In genomic region chr1:203080456-203080855, GRCh38 we compare ENCODE assay signal across 22 cellular contexts. TPM values are rescaled to one million over a fixed set of nuclear protein-coding genes. Genes with fewer than 3 reads are reported as not detected.
DNase-seq lines count a peak whose midpoint lies in the region; ATAC-seq and TF ChIP-seq lines count a peak whose summit lies in the region.
"Had no signal": no experiment of that assay in that cellular context is flagged by ENCODE, and none has a peak within 500 bp of the region (broad histone marks: within the 10 kb centered on the region; RNA-seq: fewer than 3 reads in every experiment).

No MANE protein-coding gene starts in this region.

- no peaks in the 10 kb centered on the region for H3K9me3 ChIP-seq in osteoblast (ENCODE audit: low read depth, low read length)
- no peaks in the 10 kb centered on the region for H3K9me3 ChIP-seq in spleen
- H3K9me3 ChIP-seq in esophagus muscularis mucosa = no peaks in the 10 kb centered on the region
- H3K9me3 ChIP-seq: BLaER1 had no signal

- no peaks in the 10 kb centered on the region for H3K36me3 Mint-ChIP-seq in natural killer cell treated with Interleukin-12 subunit alpha and Interleukin-12 subunit beta and Interleukin-15 and Interleukin-18, amount 100 ng/mL, for 72 hours
- no peaks in the 10 kb centered on the region for H3K36me3 Mint-ChIP-seq in natural killer cell
- H3K36me3 Mint-ChIP-seq in WTC11 = no peaks in the 10 kb centered on the region
- H3K36me3 Mint-ChIP-seq: CD4-positive, alpha-beta memory T cell had no signal

- TF ChIP-seq EP300 in esophagus muscularis mucosa (IDR thresholded peaks at IDR 0.05) = no peak

- CTCF ChIA-PET in WTC11 (lab: Charles Lee) = interaction anchor here (1.0 to 8.9 kb wide), 5 partner anchors 32 to 187 kb away, joined by 3 to 123 read pairs (median 4); partner anchors contain the start of gene ADORA1

- no peak overlapping the region for H3K27ac ChIP-seq in osteoblast (ENCODE audit: low read depth, low read length)
- no peak overlapping the region for H3K27ac ChIP-seq in spleen
- no peak overlapping the region for H3K27ac ChIP-seq in esophagus muscularis mucosa (replicated peaks in 1 of 4)
- H3K27ac ChIP-seq: BLaER1, HL-60 had no signal

- TF ChIP-seq POLR2A in spleen (IDR thresholded peaks at IDR 0.05) (no peak), esophagus muscularis mucosa (IDR thresholded peaks at IDR 0.05; ENCODE audit: low read depth) (no peak)

- POLR2A ChIA-PET in WTC11 (lab: Charles Lee) = no interaction called here

- intact Hi-C loops in natural killer cell (cut with micrococcal nuclease) = no loop called here
- intact Hi-C loops in spleen (cut with DNase I; ENCODE audit: low total_unique reads) = no loop called here
- intact Hi-C loops in esophagus muscularis mucosa (cut with DNase I) = no loop called here

- H2AFZ ChIP-seq in osteoblast (ENCODE audit: low read length) = no peak overlapping the region

- no peak overlapping the region for H3K4me3 Mint-ChIP-seq in natural killer cell treated with Interleukin-12 subunit alpha and Interleukin-12 subunit beta and Interleukin-15 and Interleukin-18, amount 100 ng/mL, for 72 hours
- H3K4me3 Mint-ChIP-seq in natural killer cell (no peak overlapping the region), WTC11 (no peak overlapping the region)
- H3K4me3 Mint-ChIP-seq: CD14-positive monocyte; CD4-positive, alpha-beta memory T cell; HFFc6 had no signal

- H3K4me3 ChIP-seq in osteoblast (ENCODE audit: insufficient read depth, low read length) = no peak overlapping the region
- no peak overlapping the region for H3K4me3 ChIP-seq in spleen
- H3K4me3 ChIP-seq in esophagus muscularis mucosa = no peak overlapping the region
- H3K4me3 ChIP-seq: BLaER1 had no signal

- no peaks in the 10 kb centered on the region for H3K79me2 ChIP-seq in osteoblast (ENCODE audit: insufficient read depth, low read length)

- peaks cover 24 to 34% of the 10 kb centered on the region in 2 donors for H3K27me3 Mint-ChIP-seq in natural killer cell treated with Interleukin-12 subunit alpha and Interleukin-12 subunit beta and Interleukin-15 and Interleukin-18, amount 100 ng/mL, for 72 hours
- peaks cover 32 to 45% of the 10 kb centered on the region in 2 donors for H3K27me3 Mint-ChIP-seq in natural killer cell (ENCODE audit: low read depth in 2 of 2)
- H3K27me3 Mint-ChIP-seq in WTC11 (ENCODE audit: low read depth) = peaks cover 10% of the 10 kb centered on the region

- H3K9me3 Mint-ChIP-seq in natural killer cell treated with Interleukin-12 subunit alpha and Interleukin-12 subunit beta and Interleukin-15 and Interleukin-18, amount 100 ng/mL, for 72 hours = no peaks in the 10 kb centered on the region
- H3K9me3 Mint-ChIP-seq in natural killer cell = no peaks in the 10 kb centered on the region
- H3K9me3 Mint-ChIP-seq in WTC11 = no peaks in the 10 kb centered on the region
- H3K9me3 Mint-ChIP-seq: HFFc6 had no signal

- H3K27ac Mint-ChIP-seq in natural killer cell treated with Interleukin-12 subunit alpha and Interleukin-12 subunit beta and Interleukin-15 and Interleukin-18, amount 100 ng/mL, for 72 hours = no peak overlapping the region
- H3K27ac Mint-ChIP-seq in natural killer cell (no peak overlapping the region), WTC11 (no peak overlapping the region)
- H3K27ac Mint-ChIP-seq: CD4-positive, alpha-beta memory T cell; HFFc6 had no signal

- TF ChIP-seq CTCF in natural killer cell (IDR thresholded peaks at IDR 0.05) (no peak), osteoblast (IDR thresholded peaks at IDR 0.05; ENCODE audit: extremely low read depth, low read depth, low read length) (no peak), spleen (IDR thresholded peaks at IDR 0.05 in 8 of 11, conservative IDR thresholded peaks at IDR 0.05 in 3 of 11) (no peak), WTC11 (IDR thresholded peaks at IDR 0.05) (no peak), esophagus muscularis mucosa (IDR thresholded peaks at IDR 0.05) (no peak)

- peaks cover 6 to 8% of the 10 kb centered on the region in 2 donors for H3K4me1 Mint-ChIP-seq in natural killer cell treated with Interleukin-12 subunit alpha and Interleukin-12 subunit beta and Interleukin-15 and Interleukin-18, amount 100 ng/mL, for 72 hours (ENCODE audit: low read depth in 2 of 2)
- H3K4me1 Mint-ChIP-seq in natural killer cell = peaks cover 4 to 6% of the 10 kb centered on the region in 2 donors
- H3K4me1 Mint-ChIP-seq in WTC11 = peaks cover 29% of the 10 kb centered on the region

- no peaks in the 10 kb centered on the region for H4K20me1 ChIP-seq in osteoblast (ENCODE audit: insufficient read depth, low read length)
- H4K20me1 ChIP-seq: BLaER1 had no signal

- no peaks in the 10 kb centered on the region for H3K36me3 ChIP-seq in osteoblast (ENCODE audit: insufficient read depth, low read length)
- H3K36me3 ChIP-seq in spleen = no peaks in the 10 kb centered on the region
- H3K36me3 ChIP-seq in esophagus muscularis mucosa = no peaks in the 10 kb centered on the region

- 78 to 96% (median 85%) methylated on average over 3 to 5 of the region's 5 CpGs for WGBS in spleen, 5 donors
- WGBS in esophagus muscularis mucosa = 87% methylated on average over 5 of the region's 5 CpGs

- H3K4me1 ChIP-seq in osteoblast (ENCODE audit: insufficient read depth, low read length) (no peaks in the 10 kb centered on the region), spleen (peaks cover 8 to 34% (median 16%) of the 10 kb centered on the region in 6 donors), esophagus muscularis mucosa (peaks cover 8 to 10% (median 10%) of the 10 kb centered on the region in 4 donors)

- ATAC-seq in natural killer cell treated with Interleukin-12 subunit alpha and Interleukin-12 subunit beta and Interleukin-15 and Interleukin-18, amount 100 ng/mL, for 72 hours = no peak
- ATAC-seq in natural killer cell = no peak
- ATAC-seq in WTC11 = no peak
- ATAC-seq: HCT116 had no signal

- peaks cover 30% of the 10 kb centered on the region for H3K27me3 ChIP-seq in osteoblast (ENCODE audit: insufficient read depth, low read length)
- peaks cover 0 to 35% (median 7%) of the 10 kb centered on the region in 7 donors for H3K27me3 ChIP-seq in spleen (replicated peaks in 1 of 7)
- H3K27me3 ChIP-seq in esophagus muscularis mucosa = peaks cover 0 to 51% (median 5%) of the 10 kb centered on the region in 4 donors

- no peak overlapping the region for H3K4me2 ChIP-seq in osteoblast (ENCODE audit: insufficient read depth, low read length)
- H3K4me2 ChIP-seq: BLaER1 had no signal

- DNase-seq in natural killer cell treated with Interleukin-12 subunit alpha and Interleukin-12 subunit beta and Interleukin-15 and Interleukin-18, amount 100 ng/mL, for 72 hours (ENCODE audit: low spot score) = peak; percentile 38
- DNase-seq in natural killer cell (no peak), osteoblast (ENCODE audit: insufficient read length, low spot score, missing footprints) (peak; percentile 22), spleen (peak; percentile 14), WTC11 (ENCODE audit: low spot score) (no peak), esophagus muscularis mucosa (ENCODE audit: extremely low spot score) (no peak), KG1 (lab: John Stamatoyannopoulos, UW) (no peak)
- DNase-seq: 8988T; CD4-positive, alpha-beta memory T cell; DMS153; DMS79 treated with DMSO at 0.1 percent for 48 hours; GF-D8; GOT3; H7; HFFc6 had no signal

TF ChIP-seq in WTC11, 78 proteins besides CTCF, POLR2A, EP300 and RAD21 (continues in another document):
- TF ChIP-seq, protein P1, sequence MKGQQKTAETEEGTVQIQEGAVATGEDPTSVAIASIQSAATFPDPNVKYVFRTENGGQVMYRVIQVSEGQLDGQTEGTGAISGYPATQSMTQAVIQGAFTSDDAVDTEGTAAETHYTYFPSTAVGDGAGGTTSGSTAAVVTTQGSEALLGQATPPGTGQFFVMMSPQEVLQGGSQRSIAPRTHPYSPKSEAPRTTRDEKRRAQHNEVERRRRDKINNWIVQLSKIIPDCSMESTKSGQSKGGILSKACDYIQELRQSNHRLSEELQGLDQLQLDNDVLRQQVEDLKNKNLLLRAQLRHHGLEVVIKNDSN (CRISPR knock-in tag; IDR thresholded peaks at IDR 0.05) = no peak
- TF ChIP-seq FOXP4 (CRISPR knock-in tag; IDR thresholded peaks at IDR 0.05) (no peak), EMX1 (CRISPR knock-in tag; IDR thresholded peaks at IDR 0.05) (no peak), RORB (CRISPR knock-in tag; IDR thresholded peaks at IDR 0.05) (no peak)

RNA-seq across cellular contexts. Expression of gene MYOG, which starts 5.4 kb away (rescaled TPM):
- not detected for total RNA-seq in natural killer cell treated with Interleukin-12 subunit alpha and Interleukin-12 subunit beta and Interleukin-15 and Interleukin-18, amount 100 ng/mL, for 72 hours
- not detected for total RNA-seq in natural killer cell
- not detected in 2 replicates for total RNA-seq in osteoblast
- total RNA-seq in spleen = not detected
- not detected for polyA plus RNA-seq in spleen
- not detected in 3 replicates for total RNA-seq in WTC11 (2021)
- not detected for total RNA-seq in esophagus muscularis mucosa
- total RNA-seq: A673; CD4-positive, alpha-beta memory T cell; H7; HFFc6; HT1080 had no signal
- polyA plus RNA-seq: AG04450; CD14-positive monocyte; CD4-positive, alpha-beta memory T cell had no signal

RNA-seq across cellular contexts. Expression of gene ADORA1, which starts 47.1 kb away (rescaled TPM):
- total RNA-seq in natural killer cell treated with Interleukin-12 subunit alpha and Interleukin-12 subunit beta and Interleukin-15 and Interleukin-18, amount 100 ng/mL, for 72 hours = not detected
- total RNA-seq in natural killer cell (not detected), osteoblast (4.0 and 9.1 TPM in 2 replicates), spleen (10 to 100 TPM in 3 of 7 donors, 1 to 10 TPM in 4; 3.7 to 13.5 (median 8.5) TPM), WTC11 (2021) (1.8 to 2.7 TPM (median 2.6 TPM) in 3 replicates), esophagus muscularis mucosa (1 to 10 TPM in 2 of 4 donors, under 1 TPM in 2; 0.34 to 1.7 (median 0.80) TPM)
- polyA plus RNA-seq in spleen = 1 to 10 TPM in 2 of 3 donors, under 1 TPM in 1; 0.37 to 3.2 (median 1.0) TPM
- total RNA-seq: CD4-positive, alpha-beta memory T cell had no signal

RNA-seq across cellular contexts. Expression of gene PPFIA4, which starts 54.2 kb away (rescaled TPM):
- 10 to 100 TPM; 19.6 to 44.7 TPM for total RNA-seq in natural killer cell treated with Interleukin-12 subunit alpha and Interleukin-12 subunit beta and Interleukin-15 and Interleukin-18, amount 100 ng/mL, for 72 hours
- total RNA-seq in natural killer cell = under 1 TPM; 0.18 to 0.88 (median 0.33) TPM
- 8.0 and 10.9 TPM in 2 replicates for total RNA-seq in osteoblast
- total RNA-seq in spleen = 10 to 100 TPM in 2 of 7 donors, 1 to 10 TPM in 5; 2.5 to 12.0 (median 6.6) TPM
- polyA plus RNA-seq in spleen = 1 to 10 TPM in 1 of 3 donors, under 1 TPM in 2; 0.21 to 2.2 (median 0.52) TPM
- 21.1 to 24.9 TPM (median 22.7 TPM) in 3 replicates for total RNA-seq in WTC11 (2021)
- 1 to 10 TPM in 2 of 4 donors, under 1 TPM in 2; 0.42 to 1.6 (median 1.1) TPM for total RNA-seq in esophagus muscularis mucosa
- polyA plus RNA-seq: CD4-positive, alpha-beta memory T cell had no signal

Comparison
In these comparisons a context has a peak if more than half of its experiments do, and no peak if none do; other contexts are left out.
1. DNase-seq: peak in natural killer cell treated with Interleukin-12 subunit alpha and Interleukin-12 subunit beta and Interleukin-15 and Interleukin-18, amount 100 ng/mL, for 72 hours (single experiment), osteoblast (single experiment) and spleen (single experiment); none in natural killer cell (single experiment), WTC11 (single experiment), esophagus muscularis mucosa (single experiment) and KG1 (single experiment).